In the genomic region with DNA sequence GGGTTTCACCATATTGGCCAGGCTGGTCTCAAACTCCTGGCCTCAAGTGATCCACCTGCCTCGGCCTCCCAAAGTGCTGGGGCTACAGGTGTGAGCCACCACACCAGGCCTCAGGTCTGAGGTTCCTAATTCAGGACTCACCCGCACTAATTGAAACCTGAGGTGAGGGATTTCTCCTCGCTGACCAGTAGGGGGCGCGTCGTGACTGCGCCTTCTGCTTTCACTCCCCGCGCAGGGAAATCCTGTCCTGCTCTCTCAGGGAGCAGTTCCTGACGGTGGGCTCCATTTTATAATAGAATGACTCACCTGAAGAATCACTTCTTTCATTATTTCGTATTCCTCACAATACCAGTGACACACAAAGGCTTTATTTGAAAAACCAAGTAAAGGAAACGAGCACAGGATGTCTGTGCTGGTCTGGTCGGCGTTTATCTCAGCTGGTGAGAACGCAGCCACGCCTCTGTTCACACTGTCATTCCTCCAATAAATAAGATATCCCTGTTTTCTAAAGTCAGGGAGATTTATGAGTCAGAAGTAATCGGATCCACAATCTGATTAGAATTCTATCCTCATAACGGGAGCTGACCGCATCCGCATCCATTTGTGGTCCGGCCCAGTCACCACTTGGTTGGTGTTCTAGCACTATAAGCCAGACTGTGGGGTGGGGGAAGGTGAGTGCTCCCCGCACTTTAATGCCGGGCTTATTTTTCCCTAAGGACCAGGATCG, we compare ENCODE assay signal across 2 cellular contexts.
TF ChIP-seq lines count a peak whose summit lies in the region.

No MANE protein-coding gene starts in this region.

TF ChIP-seq in HEK293, 187 proteins besides CTCF, POLR2A, EP300 and RAD21 (continued from another document and continues in another):
- TF ChIP-seq, protein P1, sequence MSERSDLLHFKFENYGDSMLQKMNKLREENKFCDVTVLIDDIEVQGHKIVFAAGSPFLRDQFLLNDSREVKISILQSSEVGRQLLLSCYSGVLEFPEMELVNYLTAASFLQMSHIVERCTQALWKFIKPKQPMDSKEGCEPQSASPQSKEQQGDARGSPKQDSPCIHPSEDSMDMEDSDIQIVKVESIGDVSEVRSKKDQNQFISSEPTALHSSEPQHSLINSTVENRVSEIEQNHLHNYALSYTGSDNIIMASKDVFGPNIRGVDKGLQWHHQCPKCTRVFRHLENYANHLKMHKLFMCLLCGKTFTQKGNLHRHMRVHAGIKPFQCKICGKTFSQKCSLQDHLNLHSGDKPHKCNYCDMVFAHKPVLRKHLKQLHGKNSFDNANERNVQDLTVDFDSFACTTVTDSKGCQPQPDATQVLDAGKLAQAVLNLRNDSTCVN (tag by site-specific recombination; optimal IDR thresholded peaks at IDR 0.05), result peak; percentile 39
- no peak for TF ChIP-seq ZNF423 (tag by site-specific recombination; IDR thresholded peaks at IDR 0.05)
- TF ChIP-seq ZBTB8A (tag by site-specific recombination; IDR thresholded peaks at IDR 0.05), result no peak
- TF ChIP-seq ZNF830 (tag by site-specific recombination; IDR thresholded peaks at IDR 0.05; ENCODE audit: low read depth), result no peak
- TF ChIP-seq ZNF416 (tag by site-specific recombination; IDR thresholded peaks at IDR 0.05), result no peak
- no peak for TF ChIP-seq SETDB1 (IDR thresholded peaks at IDR 0.05; ENCODE audit: insufficient read length, low read length)
- no peak for TF ChIP-seq ZNF221 (tag by site-specific recombination; IDR thresholded peaks at IDR 0.05; ENCODE audit: borderline replicate concordance)
- peak; percentile 40; the same call in 1 of the 2 replicates for TF ChIP-seq YY1 (tag by site-specific recombination; IDR thresholded peaks at IDR 0.05)
- no peak for TF ChIP-seq ZNF223 (tag by site-specific recombination; IDR thresholded peaks at IDR 0.05)
- no peak for TF ChIP-seq ZNF624 (tag by site-specific recombination; IDR thresholded peaks at IDR 0.05)
- TF ChIP-seq ZNF621 (tag by site-specific recombination; IDR thresholded peaks at IDR 0.05), result no peak
- TF ChIP-seq ZNF544 (tag by site-specific recombination; IDR thresholded peaks at IDR 0.05), result no peak
- 0 out of 2 replicates have a peak, but pooled peaks have one; percentile 20 for TF ChIP-seq SP2 (tag by site-specific recombination; IDR thresholded peaks at IDR 0.05)
- TF ChIP-seq ZBTB20 (tag by site-specific recombination; IDR thresholded peaks at IDR 0.05), result no peak
- TF ChIP-seq ZNF600 (tag by site-specific recombination; IDR thresholded peaks at IDR 0.05), result peak; percentile 86; the same call in 1 of the 2 replicates
- TF ChIP-seq, protein P2, sequence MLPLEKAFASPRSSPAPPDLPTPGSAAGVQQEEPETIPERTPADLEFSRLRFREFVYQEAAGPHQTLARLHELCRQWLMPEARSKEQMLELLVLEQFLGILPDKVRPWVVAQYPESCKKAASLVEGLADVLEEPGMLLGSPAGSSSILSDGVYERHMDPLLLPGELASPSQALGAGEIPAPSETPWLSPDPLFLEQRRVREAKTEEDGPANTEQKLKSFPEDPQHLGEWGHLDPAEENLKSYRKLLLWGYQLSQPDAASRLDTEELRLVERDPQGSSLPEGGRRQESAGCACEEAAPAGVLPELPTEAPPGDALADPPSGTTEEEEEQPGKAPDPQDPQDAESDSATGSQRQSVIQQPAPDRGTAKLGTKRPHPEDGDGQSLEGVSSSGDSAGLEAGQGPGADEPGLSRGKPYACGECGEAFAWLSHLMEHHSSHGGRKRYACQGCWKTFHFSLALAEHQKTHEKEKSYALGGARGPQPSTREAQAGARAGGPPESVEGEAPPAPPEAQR (tag by site-specific recombination; IDR thresholded peaks at IDR 0.05), result no peak
- peak; percentile 77 for TF ChIP-seq ZNF2 (tag by site-specific recombination; IDR thresholded peaks at IDR 0.05)
- no peak for TF ChIP-seq ZNF157 (tag by site-specific recombination; IDR thresholded peaks at IDR 0.05)
- TF ChIP-seq ZNF23 (tag by site-specific recombination; IDR thresholded peaks at IDR 0.05; ENCODE audit: borderline replicate concordance), result no peak
- TF ChIP-seq ZBTB21 (tag by site-specific recombination; IDR thresholded peaks at IDR 0.05), result no peak
- 0 out of 2 replicates have a peak, but pooled peaks have one; percentile 49 for TF ChIP-seq ZNF324 (tag by site-specific recombination; IDR thresholded peaks at IDR 0.05)
- peak; percentile 55; the same call in 1 of the 2 replicates for TF ChIP-seq ZNF558 (tag by site-specific recombination; IDR thresholded peaks at IDR 0.05)
- TF ChIP-seq ZNF701 (tag by site-specific recombination; IDR thresholded peaks at IDR 0.05), result no peak
- TF ChIP-seq, protein P3, sequence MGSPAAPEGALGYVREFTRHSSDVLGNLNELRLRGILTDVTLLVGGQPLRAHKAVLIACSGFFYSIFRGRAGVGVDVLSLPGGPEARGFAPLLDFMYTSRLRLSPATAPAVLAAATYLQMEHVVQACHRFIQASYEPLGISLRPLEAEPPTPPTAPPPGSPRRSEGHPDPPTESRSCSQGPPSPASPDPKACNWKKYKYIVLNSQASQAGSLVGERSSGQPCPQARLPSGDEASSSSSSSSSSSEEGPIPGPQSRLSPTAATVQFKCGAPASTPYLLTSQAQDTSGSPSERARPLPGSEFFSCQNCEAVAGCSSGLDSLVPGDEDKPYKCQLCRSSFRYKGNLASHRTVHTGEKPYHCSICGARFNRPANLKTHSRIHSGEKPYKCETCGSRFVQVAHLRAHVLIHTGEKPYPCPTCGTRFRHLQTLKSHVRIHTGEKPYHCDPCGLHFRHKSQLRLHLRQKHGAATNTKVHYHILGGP (tag by site-specific recombination; IDR thresholded peaks at IDR 0.05), result no peak
- TF ChIP-seq ZNF654 (tag by site-specific recombination; IDR thresholded peaks at IDR 0.05; ENCODE audit: low read depth), result peak; percentile 99
- TF ChIP-seq EGR2 (tag by site-specific recombination; IDR thresholded peaks at IDR 0.05; ENCODE audit: low read depth), result no peak
- no peak for TF ChIP-seq HOXC10 (CRISPR knock-in tag; IDR thresholded peaks at IDR 0.05)
- no peak for TF ChIP-seq ZNF174 (tag by site-specific recombination; IDR thresholded peaks at IDR 0.05)
- 0 out of 2 replicates have a peak, but pooled peaks have one; percentile 74 for TF ChIP-seq ZFP37 (tag by site-specific recombination; IDR thresholded peaks at IDR 0.05)
- TF ChIP-seq, protein P4, sequence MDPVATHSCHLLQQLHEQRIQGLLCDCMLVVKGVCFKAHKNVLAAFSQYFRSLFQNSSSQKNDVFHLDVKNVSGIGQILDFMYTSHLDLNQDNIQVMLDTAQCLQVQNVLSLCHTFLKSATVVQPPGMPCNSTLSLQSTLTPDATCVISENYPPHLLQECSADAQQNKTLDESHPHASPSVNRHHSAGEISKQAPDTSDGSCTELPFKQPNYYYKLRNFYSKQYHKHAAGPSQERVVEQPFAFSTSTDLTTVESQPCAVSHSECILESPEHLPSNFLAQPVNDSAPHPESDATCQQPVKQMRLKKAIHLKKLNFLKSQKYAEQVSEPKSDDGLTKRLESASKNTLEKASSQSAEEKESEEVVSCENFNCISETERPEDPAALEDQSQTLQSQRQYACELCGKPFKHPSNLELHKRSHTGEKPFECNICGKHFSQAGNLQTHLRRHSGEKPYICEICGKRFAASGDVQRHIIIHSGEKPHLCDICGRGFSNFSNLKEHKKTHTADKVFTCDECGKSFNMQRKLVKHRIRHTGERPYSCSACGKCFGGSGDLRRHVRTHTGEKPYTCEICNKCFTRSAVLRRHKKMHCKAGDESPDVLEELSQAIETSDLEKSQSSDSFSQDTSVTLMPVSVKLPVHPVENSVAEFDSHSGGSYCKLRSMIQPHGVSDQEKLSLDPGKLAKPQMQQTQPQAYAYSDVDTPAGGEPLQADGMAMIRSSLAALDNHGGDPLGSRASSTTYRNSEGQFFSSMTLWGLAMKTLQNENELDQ (tag by site-specific recombination; IDR thresholded peaks at IDR 0.05; ENCODE audit: low read depth), result no peak
- peak; percentile 76; the same call in 1 of the 2 replicates for TF ChIP-seq ZNF501 (tag by site-specific recombination; IDR thresholded peaks at IDR 0.05)

TF ChIP-seq in K562, 482 proteins besides CTCF, POLR2A, EP300 and RAD21 (continued from another document and continues in another):
- TF ChIP-seq, protein P5, sequence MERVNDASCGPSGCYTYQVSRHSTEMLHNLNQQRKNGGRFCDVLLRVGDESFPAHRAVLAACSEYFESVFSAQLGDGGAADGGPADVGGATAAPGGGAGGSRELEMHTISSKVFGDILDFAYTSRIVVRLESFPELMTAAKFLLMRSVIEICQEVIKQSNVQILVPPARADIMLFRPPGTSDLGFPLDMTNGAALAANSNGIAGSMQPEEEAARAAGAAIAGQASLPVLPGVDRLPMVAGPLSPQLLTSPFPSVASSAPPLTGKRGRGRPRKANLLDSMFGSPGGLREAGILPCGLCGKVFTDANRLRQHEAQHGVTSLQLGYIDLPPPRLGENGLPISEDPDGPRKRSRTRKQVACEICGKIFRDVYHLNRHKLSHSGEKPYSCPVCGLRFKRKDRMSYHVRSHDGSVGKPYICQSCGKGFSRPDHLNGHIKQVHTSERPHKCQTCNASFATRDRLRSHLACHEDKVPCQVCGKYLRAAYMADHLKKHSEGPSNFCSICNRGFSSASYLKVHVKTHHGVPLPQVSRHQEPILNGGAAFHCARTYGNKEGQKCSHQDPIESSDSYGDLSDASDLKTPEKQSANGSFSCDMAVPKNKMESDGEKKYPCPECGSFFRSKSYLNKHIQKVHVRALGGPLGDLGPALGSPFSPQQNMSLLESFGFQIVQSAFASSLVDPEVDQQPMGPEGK (CRISPR knock-in tag; IDR thresholded peaks at IDR 0.05; ENCODE audit: borderline replicate concordance), result no peak
- no peak for TF ChIP-seq ZKSCAN1 (IDR thresholded peaks at IDR 0.05; ENCODE audit: low read depth, low read length)
- peak; percentile 65 for TF ChIP-seq FOSL1 (tag; conservative IDR thresholded peaks at IDR 0.05)
- TF ChIP-seq, protein P6, sequence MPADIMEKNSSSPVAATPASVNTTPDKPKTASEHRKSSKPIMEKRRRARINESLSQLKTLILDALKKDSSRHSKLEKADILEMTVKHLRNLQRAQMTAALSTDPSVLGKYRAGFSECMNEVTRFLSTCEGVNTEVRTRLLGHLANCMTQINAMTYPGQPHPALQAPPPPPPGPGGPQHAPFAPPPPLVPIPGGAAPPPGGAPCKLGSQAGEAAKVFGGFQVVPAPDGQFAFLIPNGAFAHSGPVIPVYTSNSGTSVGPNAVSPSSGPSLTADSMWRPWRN (IDR thresholded peaks at IDR 0.05; ENCODE audit: low read depth), result no peak
- TF ChIP-seq, protein P7, sequence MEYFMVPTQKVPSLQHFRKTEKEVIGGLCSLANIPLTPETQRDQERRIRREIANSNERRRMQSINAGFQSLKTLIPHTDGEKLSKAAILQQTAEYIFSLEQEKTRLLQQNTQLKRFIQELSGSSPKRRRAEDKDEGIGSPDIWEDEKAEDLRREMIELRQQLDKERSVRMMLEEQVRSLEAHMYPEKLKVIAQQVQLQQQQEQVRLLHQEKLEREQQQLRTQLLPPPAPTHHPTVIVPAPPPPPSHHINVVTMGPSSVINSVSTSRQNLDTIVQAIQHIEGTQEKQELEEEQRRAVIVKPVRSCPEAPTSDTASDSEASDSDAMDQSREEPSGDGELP (CRISPR knock-in tag; IDR thresholded peaks at IDR 0.05; ENCODE audit: borderline replicate concordance), result peak; percentile 53; the same call in 1 of the 2 replicates
- no peak for TF ChIP-seq PYGO2 (tag; IDR thresholded peaks at IDR 0.05)
- TF ChIP-seq STAG1 (CRISPR knock-in tag; IDR thresholded peaks at IDR 0.05; ENCODE audit: borderline replicate concordance), result peak; percentile 43; the same call in 1 of the 2 replicates
- TF ChIP-seq, protein P8, sequence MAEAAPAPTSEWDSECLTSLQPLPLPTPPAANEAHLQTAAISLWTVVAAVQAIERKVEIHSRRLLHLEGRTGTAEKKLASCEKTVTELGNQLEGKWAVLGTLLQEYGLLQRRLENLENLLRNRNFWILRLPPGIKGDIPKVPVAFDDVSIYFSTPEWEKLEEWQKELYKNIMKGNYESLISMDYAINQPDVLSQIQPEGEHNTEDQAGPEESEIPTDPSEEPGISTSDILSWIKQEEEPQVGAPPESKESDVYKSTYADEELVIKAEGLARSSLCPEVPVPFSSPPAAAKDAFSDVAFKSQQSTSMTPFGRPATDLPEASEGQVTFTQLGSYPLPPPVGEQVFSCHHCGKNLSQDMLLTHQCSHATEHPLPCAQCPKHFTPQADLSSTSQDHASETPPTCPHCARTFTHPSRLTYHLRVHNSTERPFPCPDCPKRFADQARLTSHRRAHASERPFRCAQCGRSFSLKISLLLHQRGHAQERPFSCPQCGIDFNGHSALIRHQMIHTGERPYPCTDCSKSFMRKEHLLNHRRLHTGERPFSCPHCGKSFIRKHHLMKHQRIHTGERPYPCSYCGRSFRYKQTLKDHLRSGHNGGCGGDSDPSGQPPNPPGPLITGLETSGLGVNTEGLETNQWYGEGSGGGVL (CRISPR knock-in tag; IDR thresholded peaks at IDR 0.05), result no peak
- no peak for TF ChIP-seq MTF1 (CRISPR knock-in tag; IDR thresholded peaks at IDR 0.05; ENCODE audit: borderline replicate concordance)
- TF ChIP-seq, protein P9, sequence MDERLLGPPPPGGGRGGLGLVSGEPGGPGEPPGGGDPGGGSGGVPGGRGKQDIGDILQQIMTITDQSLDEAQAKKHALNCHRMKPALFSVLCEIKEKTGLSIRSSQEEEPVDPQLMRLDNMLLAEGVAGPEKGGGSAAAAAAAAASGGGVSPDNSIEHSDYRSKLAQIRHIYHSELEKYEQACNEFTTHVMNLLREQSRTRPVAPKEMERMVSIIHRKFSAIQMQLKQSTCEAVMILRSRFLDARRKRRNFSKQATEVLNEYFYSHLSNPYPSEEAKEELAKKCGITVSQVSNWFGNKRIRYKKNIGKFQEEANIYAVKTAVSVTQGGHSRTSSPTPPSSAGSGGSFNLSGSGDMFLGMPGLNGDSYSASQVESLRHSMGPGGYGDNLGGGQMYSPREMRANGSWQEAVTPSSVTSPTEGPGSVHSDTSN (CRISPR knock-in tag; IDR thresholded peaks at IDR 0.05; ENCODE audit: low read depth), result no peak
- TF ChIP-seq, protein P9 (tag; conservative IDR thresholded peaks at IDR 0.05; ENCODE audit: low read depth), result peak; percentile 21; the same call in 1 of the 2 replicates
- no peak for TF ChIP-seq ZNF717 (CRISPR knock-in tag; IDR thresholded peaks at IDR 0.05)
- 0 out of 2 replicates have a peak, but pooled peaks have one; percentile 9 for TF ChIP-seq CTBP1 (IDR thresholded peaks at IDR 0.05; ENCODE audit: borderline replicate concordance)
- no peak for TF ChIP-seq MED1 (CRISPR knock-in tag; IDR thresholded peaks at IDR 0.05; ENCODE audit: borderline replicate concordance)
- TF ChIP-seq, protein P10, sequence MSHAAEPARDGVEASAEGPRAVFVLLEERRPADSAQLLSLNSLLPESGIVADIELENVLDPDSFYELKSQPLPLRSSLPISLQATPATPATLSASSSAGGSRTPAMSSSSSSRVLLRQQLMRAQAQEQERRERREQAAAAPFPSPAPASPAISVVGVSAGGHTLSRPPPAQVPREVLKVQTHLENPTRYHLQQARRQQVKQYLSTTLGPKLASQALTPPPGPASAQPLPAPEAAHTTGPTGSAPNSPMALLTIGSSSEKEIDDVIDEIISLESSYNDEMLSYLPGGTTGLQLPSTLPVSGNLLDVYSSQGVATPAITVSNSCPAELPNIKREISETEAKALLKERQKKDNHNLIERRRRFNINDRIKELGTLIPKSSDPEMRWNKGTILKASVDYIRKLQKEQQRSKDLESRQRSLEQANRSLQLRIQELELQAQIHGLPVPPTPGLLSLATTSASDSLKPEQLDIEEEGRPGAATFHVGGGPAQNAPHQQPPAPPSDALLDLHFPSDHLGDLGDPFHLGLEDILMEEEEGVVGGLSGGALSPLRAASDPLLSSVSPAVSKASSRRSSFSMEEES (CRISPR knock-in tag; IDR thresholded peaks at IDR 0.05), result no peak
- 0 out of 2 replicates have a peak, but pooled peaks have one; percentile 28 for TF ChIP-seq CXXC5 (CRISPR knock-in tag; IDR thresholded peaks at IDR 0.05)
- TF ChIP-seq BRD9 (IDR thresholded peaks at IDR 0.05; ENCODE audit: low read depth, partially characterized antibody), result no peak
- no peak for TF ChIP-seq FUS (optimal IDR thresholded peaks at IDR 0.05; ENCODE audit: low read depth, low read length)
